In the genomic region with DNA sequence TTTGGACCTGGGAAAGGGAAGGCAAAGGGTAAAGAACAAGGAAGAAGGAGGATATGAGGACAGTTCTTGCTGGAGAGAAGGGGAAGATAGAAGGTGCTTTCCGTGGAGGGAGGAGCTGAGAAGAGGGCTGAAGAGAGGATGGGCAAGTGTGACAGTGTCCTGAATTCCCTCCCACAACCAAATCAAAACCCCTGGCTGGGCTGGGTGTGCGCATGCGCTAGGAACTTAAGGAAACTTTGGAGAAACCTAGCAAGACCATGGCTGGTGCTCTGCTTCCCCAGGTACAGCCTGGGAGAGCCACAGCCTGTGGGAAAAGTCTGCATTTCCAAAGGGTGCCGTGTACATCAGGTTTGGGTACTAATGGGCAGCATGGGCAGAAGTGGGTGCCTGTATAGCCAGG, we compare ENCODE assay signal across 16 cellular contexts. TPM values are rescaled to one million over a fixed set of nuclear protein-coding genes. Genes with fewer than 3 reads are reported as not detected.
"Had no signal": no experiment of that assay in that cellular context is flagged by ENCODE, and none has a peak within 500 bp of the region (broad histone marks: within the 10 kb centered on the region; RNA-seq: fewer than 3 reads in every experiment).

No MANE protein-coding gene starts in this region.

- H3K4me1 ChIP-seq: esophagus muscularis mucosa, right lobe of liver, stomach, transverse colon had no signal

- H3K9me3 ChIP-seq: esophagus muscularis mucosa, ovary, right lobe of liver, stomach, thoracic aorta, transverse colon had no signal

- H3K36me3 Mint-ChIP-seq: naive thymus-derived CD8-positive, alpha-beta T cell; stimulated activated naive B cell treated with anti-CD40 and anti-IgM and Interleukin-4, amounts not matched to agents 10 μg/mL and 1 μg/mL and 100 μg/mL, for 72 hours had no signal

- H3K9me3 Mint-ChIP-seq: naive thymus-derived CD8-positive, alpha-beta T cell; stimulated activated naive B cell treated with anti-CD40 and anti-IgM and Interleukin-4, amounts not matched to agents 10 μg/mL and 1 μg/mL and 100 μg/mL, for 72 hours had no signal

- H3K4me3 Mint-ChIP-seq: stimulated activated naive B cell treated with anti-CD40 and anti-IgM and Interleukin-4, amounts not matched to agents 10 μg/mL and 1 μg/mL and 100 μg/mL, for 72 hours had no signal

- H3K4me1 Mint-ChIP-seq: naive thymus-derived CD8-positive, alpha-beta T cell; stimulated activated naive B cell treated with anti-CD40 and anti-IgM and Interleukin-4, amounts not matched to agents 10 μg/mL and 1 μg/mL and 100 μg/mL, for 72 hours had no signal

- H3K4me3 ChIP-seq: esophagus muscularis mucosa, hepatocyte, ovary, right lobe of liver, skin epidermis, stomach, thoracic aorta, transverse colon had no signal

- H3K27ac Mint-ChIP-seq: naive thymus-derived CD8-positive, alpha-beta T cell; stimulated activated naive B cell treated with anti-CD40 and anti-IgM and Interleukin-4, amounts not matched to agents 10 μg/mL and 1 μg/mL and 100 μg/mL, for 72 hours had no signal

- DNase-seq: effector memory CD4-positive, alpha-beta T cell; left colon; naive thymus-derived CD8-positive, alpha-beta T cell; ovary; right lobe of liver; stimulated activated CD4-positive, alpha-beta T cell treated with anti-CD3 and anti-CD28 coated beads, Interleukin-2, amount 100 ng/mL, for 24 hours; stimulated activated CD4-positive, alpha-beta T cell treated with anti-CD3 and anti-CD28 coated beads, Interleukin-4, amount 100 ng/mL, for 4 hours; stimulated activated naive B cell treated with anti-CD40 and anti-IgM and Interleukin-4, amounts not matched to agents 10 μg/mL and 1 μg/mL and 100 μg/mL, for 72 hours; stomach; substantia nigra; transverse colon had no signal

- H3K27me3 ChIP-seq: esophagus muscularis mucosa, hepatocyte, ovary, right lobe of liver had no signal

- ATAC-seq: left colon; naive thymus-derived CD8-positive, alpha-beta T cell; right lobe of liver; stimulated activated naive B cell treated with anti-CD40 and anti-IgM and Interleukin-4, amounts not matched to agents 10 μg/mL and 1 μg/mL and 100 μg/mL, for 72 hours had no signal

- H3K4me2 ChIP-seq: hepatocyte had no signal

- H3K79me2 ChIP-seq: hepatocyte had no signal

- H2AFZ ChIP-seq: hepatocyte had no signal

- H3K27ac ChIP-seq: esophagus muscularis mucosa, hepatocyte, ovary, right lobe of liver, skin epidermis, stomach, thoracic aorta, transverse colon had no signal

- H3K36me3 ChIP-seq: esophagus muscularis mucosa, ovary, right lobe of liver, stomach, thoracic aorta, transverse colon had no signal

RNA-seq across cellular contexts. Expression of a gene that starts 29.0 kb away (rescaled TPM):
- total RNA-seq: mononuclear cell; naive thymus-derived CD8-positive, alpha-beta T cell had no signal
